Comparison of ENCODE assay signal across 8 cellular contexts in genomic region chrX:140762061-140762460, GRCh38. TPM values are rescaled to one million over a fixed set of nuclear protein-coding genes. Genes with fewer than 3 reads are reported as not detected.
A peak's percentile ranks its signal among the peaks of the same experiment; 100 is the strongest.
DNase-seq lines count a peak whose midpoint lies in the region; ATAC-seq, FAIRE-seq and TF ChIP-seq lines count a peak whose summit lies in the region.

No MANE protein-coding gene starts in this region.

- 2% methylated on average over 7 of the region's 7 CpGs for WGBS in A549 (ENCODE audit: missing lambda C conversion rate)

- no peak overlapping the region for H3K27ac Mint-ChIP-seq in activated CD8-positive, alpha-beta memory T cell treated with anti-CD3 and anti-CD28 coated beads, Interleukin-2, amount 10 ng/mL, durations not matched to agents 7 days and 5 days

- H3K9me3 ChIP-seq in A549 (no peaks in the 10 kb centered on the region), HCT116 (ENCODE audit: control insufficient read depth in 1 of 2, insufficient read depth in 1 of 2, low read depth in 1 of 2, low read length in 2 of 2) (no peaks in the 10 kb centered on the region)

- peak; percentile 21 to 68 for DNase-seq in A549 (ENCODE audit: low read depth in 1 of 2, low spot score in 1 of 2)
- DNase-seq in ELF-1 (ENCODE audit: low read depth, low spot score) = peak; percentile 72
- DNase-seq in HCT116 (ENCODE audit: low read depth, low spot score) = no peak
- peak; percentile 49 for DNase-seq in NB4 (ENCODE audit: low read depth)
- peak; percentile 41 for DNase-seq in activated CD8-positive, alpha-beta memory T cell treated with anti-CD3 and anti-CD28 coated beads, Interleukin-2, amount 10 ng/mL, durations not matched to agents 7 days and 5 days
- DNase-seq in Right ventricle myocardium superior = no peak
- peak; percentile 68 for DNase-seq in retina

- no peaks in the 10 kb centered on the region for H3K79me2 ChIP-seq in HCT116 (ENCODE audit: insufficient read depth, low read length)

- no peaks in the 10 kb centered on the region for H3K27me3 ChIP-seq in HCT116 (ENCODE audit: insufficient read depth, low read length)

- H2AFZ ChIP-seq in HCT116 (ENCODE audit: low read depth, low read length, poor library complexity, severe bottlenecking) = no peak overlapping the region

- H3K4me1 ChIP-seq in A549 (no peaks in the 10 kb centered on the region; the same call in 2 of the 3 replicates), HCT116 (ENCODE audit: control insufficient read depth in 1 of 2, insufficient read depth in 2 of 2, low read length in 2 of 2) (no peaks in the 10 kb centered on the region)

- CTCF ChIA-PET in A549 (lab: Yijun Ruan, JAX) = interaction anchor here (0.6 to 1.7 kb wide), 7 partner anchors 8 to 1841 kb away, joined by 3 to 5 read pairs (median 3); no protein-coding TSS in a partner anchor
- CTCF ChIA-PET in HCT116 (lab: Charles Lee) = no interaction called here
- CTCF ChIA-PET in activated CD8-positive, alpha-beta memory T cell treated with anti-CD3 and anti-CD28 coated beads, Interleukin-2, amount 10 ng/mL, durations not matched to agents 7 days and 5 days (lab: Charles Lee) = no interaction called here

- ATAC-seq in A549 = peak; percentile 64 to 73
- ATAC-seq in HCT116 = no peak
- ATAC-seq in activated CD8-positive, alpha-beta memory T cell treated with anti-CD3 and anti-CD28 coated beads, Interleukin-2, amount 10 ng/mL, durations not matched to agents 7 days and 5 days = no peak
- ATAC-seq in Right ventricle myocardium superior (ENCODE audit: poor library complexity) = peak; percentile 86
- ATAC-seq in HG02642 (IDR thresholded peaks at IDR 0.05; ENCODE audit: poor library complexity, unreplicated experiment) = no peak

- intact Hi-C loops in HCT116 (cut with micrococcal nuclease) (no loop called here), Right ventricle myocardium superior (cut with DNase I) (no loop called here)

- TF ChIP-seq CTCF in A549 (IDR thresholded peaks at IDR 0.05) (peak; percentile 62), HCT116 (IDR thresholded peaks at IDR 0.05 in 2 of 3, conservative IDR thresholded peaks at IDR 0.05 in 1 of 3; ENCODE audit: borderline replicate concordance in 1 of 3, insufficient read depth in 1 of 3, low read depth in 2 of 3, low read length in 2 of 3) (peak in 2 of 3 experiments; percentile 45 to 53; a peak in 4 of 6 replicates), NB4 (IDR thresholded peaks at IDR 0.05; ENCODE audit: low read depth, low read length) (peak; percentile 69)

- no peak for TF ChIP-seq POLR2A in A549 (IDR thresholded peaks at IDR 0.05; ENCODE audit: low read length)
- no peak for TF ChIP-seq POLR2A in HCT116 (IDR thresholded peaks at IDR 0.05; ENCODE audit: borderline replicate concordance, extremely low read depth, insufficient read depth, insufficient read length)
- TF ChIP-seq POLR2A in NB4 (IDR thresholded peaks at IDR 0.05; ENCODE audit: extremely low read depth, insufficient read length) = no peak

- H3K9me3 Mint-ChIP-seq in activated CD8-positive, alpha-beta memory T cell treated with anti-CD3 and anti-CD28 coated beads, Interleukin-2, amount 10 ng/mL, durations not matched to agents 7 days and 5 days (ENCODE audit: low read depth) = no peaks in the 10 kb centered on the region

- POLR2A ChIA-PET in A549 (lab: Yijun Ruan, JAX) = no interaction called here
- POLR2A ChIA-PET in HCT116 (lab: Charles Lee) = no interaction called here

- BruUV-seq in HCT116 (replicated peaks; lab: Mats Ljungman, UMichigan) = no TSS peak

- RAD21 ChIA-PET in HCT116 (lab: Charles Lee; ENCODE audit: low non-redundant PET in 1 of 2, low total read pairs in 2 of 2, uncharacterized antibody in 2 of 2, unreplicated experiment in 2 of 2) = no interaction called here

- H3K4me3 ChIP-seq in A549 (no peak overlapping the region), HCT116 (replicated peaks in 1 of 2; ENCODE audit: low read depth in 1 of 2, low read length in 2 of 2) (no peak overlapping the region), NB4 (ENCODE audit: low read depth, low read length) (no peak overlapping the region)

- no peaks in the 10 kb centered on the region for H4K20me1 ChIP-seq in HCT116 (ENCODE audit: insufficient read depth)

- H3K4me3 Mint-ChIP-seq in activated CD8-positive, alpha-beta memory T cell treated with anti-CD3 and anti-CD28 coated beads, Interleukin-2, amount 10 ng/mL, durations not matched to agents 7 days and 5 days = no peak overlapping the region

- H3K36me3 Mint-ChIP-seq in activated CD8-positive, alpha-beta memory T cell treated with anti-CD3 and anti-CD28 coated beads, Interleukin-2, amount 10 ng/mL, durations not matched to agents 7 days and 5 days = no peaks in the 10 kb centered on the region

- H3K9me2 ChIP-seq in HCT116 (ENCODE audit: insufficient read depth) = no peaks in the 10 kb centered on the region

- H3K36me3 ChIP-seq in HCT116 (ENCODE audit: control insufficient read depth in 1 of 2, insufficient read depth in 2 of 2, low read length in 2 of 2) = no peaks in the 10 kb centered on the region

- H3K27ac ChIP-seq in A549 (no peak overlapping the region), HCT116 (ENCODE audit: low read depth, low read length) (no peak overlapping the region)

- no peak overlapping the region for H3K9ac ChIP-seq in HCT116 (ENCODE audit: low read length)

- H3K4me2 ChIP-seq in A549 = peak overlapping the region; percentile 50
- no peak overlapping the region for H3K4me2 ChIP-seq in HCT116 (ENCODE audit: low read length)

- no peak for FAIRE-seq in A549 (lab: Jason Lieb, UNC)

- H3K4me1 Mint-ChIP-seq in activated CD8-positive, alpha-beta memory T cell treated with anti-CD3 and anti-CD28 coated beads, Interleukin-2, amount 10 ng/mL, durations not matched to agents 7 days and 5 days = no peaks in the 10 kb centered on the region

- peaks cover 16% of the 10 kb centered on the region for H3K27me3 Mint-ChIP-seq in activated CD8-positive, alpha-beta memory T cell treated with anti-CD3 and anti-CD28 coated beads, Interleukin-2, amount 10 ng/mL, durations not matched to agents 7 days and 5 days

- TF ChIP-seq EP300 in A549 (IDR thresholded peaks at IDR 0.05) = no peak

- TF ChIP-seq RAD21 in A549 (conservative IDR thresholded peaks at IDR 0.05 in 1 of 2, IDR thresholded peaks at IDR 0.05 in 1 of 2) = peak; percentile 69 to 73
- no peak for TF ChIP-seq RAD21 in HCT116 (IDR thresholded peaks at IDR 0.05; ENCODE audit: low read depth)

TF ChIP-seq in A549, 52 proteins besides CTCF, POLR2A, EP300 and RAD21:
- TF ChIP-seq SMC3 (IDR thresholded peaks at IDR 0.05) (peak; percentile 42; the same call in 2 of the 3 replicates), TP53 (CRISPR knock-in tag; IDR thresholded peaks at IDR 0.05) (no peak)

TF ChIP-seq in HCT116, 20 proteins besides CTCF, POLR2A, EP300 and RAD21 (continues in another document):
- TF ChIP-seq FOSL1 (IDR thresholded peaks at IDR 0.05; ENCODE audit: low read depth) (no peak), JUND (IDR thresholded peaks at IDR 0.05) (no peak), CEBPB (IDR thresholded peaks at IDR 0.05; ENCODE audit: low read depth) (no peak), ATF3 (IDR thresholded peaks at IDR 0.05) (no peak), POLR2AphosphoS5 (IDR thresholded peaks at IDR 0.05; ENCODE audit: low read depth, low read length) (no peak), EZH2phosphoT487 (IDR thresholded peaks at IDR 0.05; ENCODE audit: borderline replicate concordance) (no peak), ELF1 (IDR thresholded peaks at IDR 0.05; ENCODE audit: borderline replicate concordance, low read depth) (no peak), SIN3A (IDR thresholded peaks at IDR 0.05; ENCODE audit: low read depth) (no peak), EZH2 (IDR thresholded peaks at IDR 0.05) (no peak), ZFX (IDR thresholded peaks at IDR 0.05) (no peak), CBX3 (IDR thresholded peaks at IDR 0.05; ENCODE audit: low read depth) (no peak), ZNF274 (IDR thresholded peaks at IDR 0.05; ENCODE audit: low read depth, low read length) (no peak), TCF7L2 (IDR thresholded peaks at IDR 0.05; ENCODE audit: borderline replicate concordance, extremely low read depth, insufficient read depth, insufficient read length) (no peak), EGR1 (IDR thresholded peaks at IDR 0.05; ENCODE audit: low read depth) (no peak)

RNA-seq across cellular contexts. Expression of gene LINC00632, which starts 52.5 kb away (rescaled TPM):
- polyA plus RNA-seq in A549 (2011; rRNA removed) (23.9 and 37.8 TPM in 2 replicates), A549 (2017; fragmentation: RNase III; extraction: RNeasy Plus Mini Kit Qiagen cat#74134 plus additional on column Dnase treatment) (2.1 to 2.7 TPM (median 2.3 TPM) in 3 replicates)
- 6.2 and 7.5 TPM in 2 replicates for polyA plus RNA-seq in A549 (2012; cell fraction: cytosol; rRNA removed)
- 1.6 and 2.1 TPM in 2 replicates for polyA plus RNA-seq in A549 (2012; cell fraction: nucleus; rRNA removed)
- polyA minus RNA-seq in A549 (2011; rRNA and poly(A)+ RNA removed) = 10.1 and 11.4 TPM in 2 replicates
- total RNA-seq in HCT116 (2021; ENCODE audit: unreplicated experiment) (0.15 TPM), Right ventricle myocardium superior (158 TPM)
- polyA plus RNA-seq in HCT116 (2012) = not detected in 2 replicates
- 1 to 10 TPM in 1 of 2 experiments, not detected in 1; 4.8 TPM for total RNA-seq in activated CD8-positive, alpha-beta memory T cell treated with anti-CD3 and anti-CD28 coated beads, Interleukin-2, amount 10 ng/mL, durations not matched to agents 7 days and 5 days

Comparison
In these comparisons a context has a peak if more than half of its experiments do, and no peak if none do; other contexts are left out.
1. ATAC-seq: peak in A549 (2 of 2) and Right ventricle myocardium superior (single experiment); none in HCT116 (single experiment), activated CD8-positive, alpha-beta memory T cell treated with anti-CD3 and anti-CD28 coated beads, Interleukin-2, amount 10 ng/mL, durations not matched to agents 7 days and 5 days (single experiment) and HG02642 (single experiment).
2. DNase-seq: peak in A549 (2 of 2), ELF-1 (single experiment), NB4 (single experiment), activated CD8-positive, alpha-beta memory T cell treated with anti-CD3 and anti-CD28 coated beads, Interleukin-2, amount 10 ng/mL, durations not matched to agents 7 days and 5 days (single experiment) and retina (single experiment); none in HCT116 (single experiment) and Right ventricle myocardium superior (single experiment).
3. RNA of gene LINC00632, which starts 52.5 kb away (total RNA-seq): 158 TPM in Right ventricle myocardium superior (single experiment); 4.8 TPM in activated CD8-positive, alpha-beta memory T cell treated with anti-CD3 and anti-CD28 coated beads, Interleukin-2, amount 10 ng/mL, durations not matched to agents 7 days and 5 days and 0.15 TPM in HCT116 (single experiment); every median in the first group is over 10 times any median in the second.
4. Of the 6 proteins assayed by ChIP-seq in both A549 and HCT116: peak only in A549: RAD21; only in HCT116: none; in both: CTCF; in neither: 4.
5. Peak in every context shown above with its lines, with median percentiles within 50 percentile points of each other: CTCF ChIP-seq.